ENCODE assay signal across 8 cellular contexts in the genomic region with DNA sequence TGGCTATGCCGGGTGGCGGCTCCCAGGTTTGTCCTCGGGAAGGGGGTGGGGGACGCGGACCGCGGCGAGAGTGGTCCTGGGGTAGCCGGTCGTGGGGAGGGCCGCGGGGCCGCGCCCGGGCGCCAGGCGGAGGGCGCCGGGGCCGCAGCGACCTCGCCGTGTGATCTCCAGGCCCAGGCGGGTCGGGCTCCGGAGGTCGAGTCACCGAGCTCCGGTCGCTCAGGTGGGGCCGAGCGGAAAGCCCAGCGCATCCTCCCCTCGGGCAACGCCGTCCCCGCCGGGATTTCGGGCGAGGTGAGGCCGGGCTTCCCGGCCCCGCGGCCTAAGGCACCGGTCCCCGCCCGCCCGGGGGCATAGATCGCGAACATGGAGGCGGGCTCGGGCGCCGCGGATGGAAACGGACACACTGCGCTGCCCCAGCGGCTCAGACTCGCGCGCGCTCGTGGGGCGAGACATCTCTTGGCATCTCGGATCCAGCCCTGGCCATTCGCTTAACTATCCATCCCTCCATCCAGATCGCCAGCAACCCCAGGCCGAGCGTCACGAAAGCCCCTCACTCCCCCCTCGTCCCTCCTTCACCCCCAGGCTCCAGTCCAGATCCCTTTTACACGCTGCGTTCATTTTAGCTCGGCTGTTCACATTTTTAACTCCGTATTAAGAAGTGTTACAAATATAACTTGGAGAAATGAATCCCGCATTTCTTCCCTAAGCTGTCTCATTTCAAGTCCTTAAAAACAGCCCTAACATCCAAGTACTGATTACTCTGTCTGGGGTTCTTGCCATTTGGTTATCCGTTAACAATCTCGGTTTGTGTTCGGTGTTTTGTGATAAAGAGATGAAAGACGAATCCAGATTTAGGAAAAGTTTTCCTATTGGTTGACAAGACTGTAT. TPM values are rescaled to one million over a fixed set of nuclear protein-coding genes. Genes with fewer than 3 reads are reported as not detected.
A peak's percentile ranks its signal among the peaks of the same experiment; 100 is the strongest.
DNase-seq lines count a peak whose midpoint lies in the region; ATAC-seq and TF ChIP-seq lines count a peak whose summit lies in the region.

No MANE protein-coding gene starts in this region.

- H3K4me2 ChIP-seq in osteoblast (ENCODE audit: insufficient read depth, low read length), result peak overlapping the region; percentile 85

- H3K4me1 ChIP-seq in heart right ventricle, result peaks cover 0 to 35% (median 26%) of the 10 kb centered on the region in 9 donors
- peaks cover 23% of the 10 kb centered on the region for H3K4me1 ChIP-seq in osteoblast (ENCODE audit: insufficient read depth, low read length)

- ATAC-seq in GM18505 (IDR thresholded peaks at IDR 0.05; ENCODE audit: unreplicated experiment), result peak; percentile 23
- peak; percentile 23 for ATAC-seq in HG02973 (IDR thresholded peaks at IDR 0.05; ENCODE audit: unreplicated experiment)
- peak; percentile 51 to 77 (median 72) for ATAC-seq in heart right ventricle

- peak; percentile 74 for DNase-seq in Ammon's horn (ENCODE audit: low spot score)
- peak; percentile 47 for DNase-seq in NCI-H510A (lab: John Stamatoyannopoulos, UW)
- peak; percentile 46 to 64 for DNase-seq in heart right ventricle
- DNase-seq in osteoblast (ENCODE audit: insufficient read length, low spot score, missing footprints), result peak; percentile 76
- no peak for DNase-seq in activated gamma-delta T cell treated with Interleukin-2 at 50 U/mL for 16 hours

- intact Hi-C loops in heart right ventricle (cut with DNase I), result loop anchor here in 7 of 10 donors (1.0 to 10.0 kb wide), 9 partner anchors 119 to 341 kb away; no protein-coding TSS in a partner anchor

- WGBS in adipose tissue, 3 donors, result 0 to 1% (median 1%) methylated on average over 44 to 80 of the region's 80 CpGs
- WGBS in heart right ventricle, 2 donors, result 0% methylated on average over 68 to 80 of the region's 80 CpGs

- H3K79me2 ChIP-seq in osteoblast (ENCODE audit: insufficient read depth, low read length), result peaks cover 43% of the 10 kb centered on the region

- H3K36me3 ChIP-seq in heart right ventricle (no peaks in the 10 kb centered on the region), osteoblast (ENCODE audit: insufficient read depth, low read length) (no peaks in the 10 kb centered on the region)

- H3K9me3 ChIP-seq in heart right ventricle, result no peaks in the 10 kb centered on the region
- no peaks in the 10 kb centered on the region for H3K9me3 ChIP-seq in osteoblast (ENCODE audit: low read depth, low read length)

- TF ChIP-seq POLR2A in GM18505 (IDR thresholded peaks at IDR 0.05; ENCODE audit: borderline replicate concordance, extremely low read depth, insufficient read depth, insufficient read length), result peak; percentile 44

- H3K27ac ChIP-seq in adipose tissue (ENCODE audit: low read depth, low read length) (peak overlapping the region; percentile 86), heart right ventricle (peak overlapping the region; percentile 91 to 97 (median 95)), osteoblast (ENCODE audit: low read depth, low read length) (peak overlapping the region; percentile 90)

- H3K27me3 ChIP-seq in heart right ventricle (peaks cover 0 to 6% (median 0%) of the 10 kb centered on the region in 7 donors), osteoblast (ENCODE audit: insufficient read depth, low read length) (no peaks in the 10 kb centered on the region)

- H4K20me1 ChIP-seq in osteoblast (ENCODE audit: insufficient read depth, low read length), result no peaks in the 10 kb centered on the region

- no peak for TF ChIP-seq CTCF in heart right ventricle (IDR thresholded peaks at IDR 0.05)
- no peak for TF ChIP-seq CTCF in osteoblast (IDR thresholded peaks at IDR 0.05; ENCODE audit: extremely low read depth, low read depth, low read length)

- H2AFZ ChIP-seq in osteoblast (ENCODE audit: low read length), result peak overlapping the region; percentile 94

- H3K4me3 ChIP-seq in heart right ventricle (peak overlapping the region; percentile 69 to 86 (median 79)), osteoblast (ENCODE audit: insufficient read depth, low read length) (peak overlapping the region; percentile 82)

RNA-seq across cellular contexts. Expression of gene ZC3H12C, which starts 0.5 kb away (rescaled TPM):
- polyA plus RNA-seq in adipose tissue (1 to 10 TPM; 1.1 to 3.1 (median 2.2) TPM), heart right ventricle (1 to 10 TPM; 2.1 to 3.1 TPM)
- total RNA-seq in heart right ventricle (10 to 100 TPM; 15.1 to 22.8 (median 20.9) TPM), osteoblast (9.1 and 10.5 TPM in 2 replicates)
